ENCODE assay signal across 1 cellular context in genomic region chr15:67175643-67176071, GRCh38.
TF ChIP-seq lines count a peak whose summit lies in the region.

No MANE protein-coding gene starts in this region.

TF ChIP-seq in GM12878, 131 proteins besides CTCF, POLR2A, EP300 and RAD21 (continued from another document and continues in another):
- TF ChIP-seq ZNF687 (IDR thresholded peaks at IDR 0.05) = no peak
- no peak for TF ChIP-seq NRF1 (conservative IDR thresholded peaks at IDR 0.05; ENCODE audit: low read depth, low read length)
- TF ChIP-seq POU2F2 (IDR thresholded peaks at IDR 0.05; ENCODE audit: borderline replicate concordance, low read depth, low read length) = no peak
- TF ChIP-seq IRF5 (IDR thresholded peaks at IDR 0.05; ENCODE audit: borderline replicate concordance) = no peak
- no peak for TF ChIP-seq YBX1 (IDR thresholded peaks at IDR 0.05)
- TF ChIP-seq IRF3 (IDR thresholded peaks at IDR 0.05) = no peak
- TF ChIP-seq PML (IDR thresholded peaks at IDR 0.05; ENCODE audit: low read length) = no peak
- no peak for TF ChIP-seq ZNF207 (IDR thresholded peaks at IDR 0.05; ENCODE audit: borderline replicate concordance)
- no peak for TF ChIP-seq KAT2A (conservative IDR thresholded peaks at IDR 0.05; ENCODE audit: control insufficient read depth, low read depth, low read length)
- no peak for TF ChIP-seq MLLT1 (IDR thresholded peaks at IDR 0.05)
- TF ChIP-seq TBL1XR1 (IDR thresholded peaks at IDR 0.05; ENCODE audit: low read depth, low read length) = no peak
- TF ChIP-seq CHD1 (IDR thresholded peaks at IDR 0.05; ENCODE audit: low read depth, low read length) = no peak
- no peak for TF ChIP-seq SMAD1 (IDR thresholded peaks at IDR 0.05; ENCODE audit: low read depth, partially characterized antibody)
- TF ChIP-seq RFX5 (IDR thresholded peaks at IDR 0.05; ENCODE audit: low read depth, low read length) = no peak
- TF ChIP-seq MAX (IDR thresholded peaks at IDR 0.05; ENCODE audit: low read depth, low read length) = no peak
- TF ChIP-seq JUNB (IDR thresholded peaks at IDR 0.05) = peak; percentile 27; the same call in 1 of the 2 replicates
- TF ChIP-seq RAD51 (IDR thresholded peaks at IDR 0.05) = no peak
- peak in 1 of 2 experiments; percentile 36; a peak in 1 of 4 replicates for TF ChIP-seq BHLHE40 (IDR thresholded peaks at IDR 0.05; ENCODE audit: borderline replicate concordance in 1 of 2, low read depth in 2 of 2, low read length in 1 of 2)
- TF ChIP-seq SIX5 (IDR thresholded peaks at IDR 0.05; ENCODE audit: low read depth, low read length, severe bottlenecking) = no peak
- no peak for TF ChIP-seq BACH1 (IDR thresholded peaks at IDR 0.05; ENCODE audit: borderline replicate concordance)
- no peak for TF ChIP-seq JUND (IDR thresholded peaks at IDR 0.05; ENCODE audit: low read depth, low read length)
- TF ChIP-seq ZBED1 (IDR thresholded peaks at IDR 0.05; ENCODE audit: borderline replicate concordance) = no peak
- TF ChIP-seq NFYA (IDR thresholded peaks at IDR 0.05; ENCODE audit: borderline replicate concordance, low read depth, low read length) = no peak
- no peak for TF ChIP-seq TCF7 (IDR thresholded peaks at IDR 0.05; ENCODE audit: borderline replicate concordance)
- TF ChIP-seq MTA3 (IDR thresholded peaks at IDR 0.05; ENCODE audit: borderline replicate concordance, low read length) = no peak
- no peak for TF ChIP-seq ZNF274 (IDR thresholded peaks at IDR 0.05; ENCODE audit: insufficient read depth, insufficient read length)
- TF ChIP-seq NR2F1 (conservative IDR thresholded peaks at IDR 0.05) = no peak
- TF ChIP-seq ZZZ3 (IDR thresholded peaks at IDR 0.05; ENCODE audit: control insufficient read depth, insufficient read length, low read depth) = no peak
- TF ChIP-seq BRCA1 (IDR thresholded peaks at IDR 0.05; ENCODE audit: low read depth, low read length) = no peak
- TF ChIP-seq DPF2 (IDR thresholded peaks at IDR 0.05) = no peak
- no peak for TF ChIP-seq E2F4 (IDR thresholded peaks at IDR 0.05; ENCODE audit: low read depth, low read length)
- TF ChIP-seq HSF1 (IDR thresholded peaks at IDR 0.05; ENCODE audit: low read depth, low read length) = no peak
- TF ChIP-seq MXI1 (IDR thresholded peaks at IDR 0.05; ENCODE audit: low read depth, low read length) = no peak
- no peak for TF ChIP-seq SUPT20H (IDR thresholded peaks at IDR 0.05; ENCODE audit: borderline replicate concordance, control insufficient read depth, low read depth, low read length)
- TF ChIP-seq RELA (IDR thresholded peaks at IDR 0.05; ENCODE audit: borderline replicate concordance, partially characterized antibody) = peak; percentile 12
- TF ChIP-seq SREBF2 (IDR thresholded peaks at IDR 0.05; ENCODE audit: low read length) = no peak
- no peak for TF ChIP-seq ZBTB4 (CRISPR knock-in tag; IDR thresholded peaks at IDR 0.05)
- TF ChIP-seq TCF3 (IDR thresholded peaks at IDR 0.05; ENCODE audit: borderline replicate concordance, insufficient read depth, low read depth, low read length) = no peak; the same call in 1 of the 2 replicates
- TF ChIP-seq ZNF384 (IDR thresholded peaks at IDR 0.05; ENCODE audit: borderline replicate concordance, low read depth, low read length) = no peak
- no peak for TF ChIP-seq ZSCAN29 (IDR thresholded peaks at IDR 0.05)
- TF ChIP-seq ELK1 (IDR thresholded peaks at IDR 0.05; ENCODE audit: low read depth, low read length) = no peak
- 0 out of 2 replicates have a peak, but pooled peaks have one; percentile 36 for TF ChIP-seq RUNX3 (IDR thresholded peaks at IDR 0.05; ENCODE audit: low read length)
- TF ChIP-seq SPI1 (IDR thresholded peaks at IDR 0.05; ENCODE audit: borderline replicate concordance, insufficient read depth, low read depth, low read length) = peak; percentile 28; the same call in 1 of the 2 replicates
- peak in 1 of 2 experiments; percentile 50; a peak in 1 of 4 replicates for TF ChIP-seq CEBPB (IDR thresholded peaks at IDR 0.05; ENCODE audit: borderline replicate concordance in 1 of 2, low read depth in 2 of 2, low read length in 2 of 2)
- no peak for TF ChIP-seq ATF2 (IDR thresholded peaks at IDR 0.05; ENCODE audit: low read length)
- no peak for TF ChIP-seq SMC3 (IDR thresholded peaks at IDR 0.05; ENCODE audit: borderline replicate concordance, low read length)
- 0 out of 2 replicates have a peak, but pooled peaks have one; percentile 15 for TF ChIP-seq MTA2 (IDR thresholded peaks at IDR 0.05; ENCODE audit: low read depth)
- no peak for TF ChIP-seq LARP7 (IDR thresholded peaks at IDR 0.05)
- TF ChIP-seq ZNF217 (IDR thresholded peaks at IDR 0.05) = no peak
